In the genomic region with DNA sequence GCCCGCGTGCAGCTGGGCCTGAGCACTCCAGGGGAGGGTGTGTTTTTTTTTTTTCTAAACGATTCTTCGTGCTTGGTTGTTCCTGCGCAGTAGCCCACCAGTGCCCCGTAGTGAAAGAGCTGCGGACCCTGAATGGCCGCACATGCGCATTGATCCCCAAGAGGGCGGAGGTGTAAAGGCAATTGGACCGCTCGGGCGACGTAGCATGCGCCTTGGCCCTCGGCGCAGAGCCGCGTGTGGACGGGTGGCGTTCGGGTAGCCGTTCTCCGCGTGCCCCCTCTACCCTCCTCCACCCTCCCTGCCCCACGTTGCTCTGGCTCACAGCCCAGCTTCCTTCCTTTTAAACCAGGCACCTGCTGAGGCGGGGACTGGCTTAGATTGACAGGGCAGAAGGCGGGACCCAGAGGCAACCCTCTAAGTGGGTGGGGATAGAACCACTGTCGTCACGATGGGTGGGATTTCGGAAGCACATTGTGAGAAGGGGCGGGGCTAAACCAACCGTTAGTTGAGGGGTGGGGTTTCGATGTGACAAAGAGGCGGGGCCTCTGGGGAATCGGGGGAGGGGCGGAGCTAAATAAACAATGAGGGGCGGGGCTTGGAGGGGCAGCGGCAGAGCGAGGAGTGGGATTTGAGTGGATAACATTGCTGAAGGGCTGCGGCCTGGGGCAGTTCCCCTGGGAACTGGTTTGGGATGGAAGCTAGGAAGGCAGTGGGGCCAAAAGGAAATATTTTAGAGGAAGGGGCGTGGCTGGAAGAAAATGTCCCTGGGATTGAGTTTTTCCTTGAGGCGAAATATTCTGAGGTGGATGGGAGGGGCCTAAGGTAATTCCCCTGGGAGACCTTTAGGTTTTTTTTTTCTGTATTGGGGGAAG, we compare ENCODE assay signal across 1 cellular context.
TF ChIP-seq lines count a peak whose summit lies in the region.

No MANE protein-coding gene starts in this region.

TF ChIP-seq in SK-N-SH, 30 proteins besides CTCF, POLR2A, EP300 and RAD21 (continued from another document):
- TF ChIP-seq TCF12 (IDR thresholded peaks at IDR 0.05) (no peak), CHD2 (IDR thresholded peaks at IDR 0.05; ENCODE audit: low read length, partially characterized antibody) (peak; percentile 38), MXI1 (IDR thresholded peaks at IDR 0.05; ENCODE audit: low read depth, low read length) (peak; percentile 57; the same call in 1 of the 2 replicates), ELF1 (IDR thresholded peaks at IDR 0.05) (no peak), FOSL2 (IDR thresholded peaks at IDR 0.05; ENCODE audit: borderline replicate concordance, low read depth) (no peak), FOXM1 (IDR thresholded peaks at IDR 0.05; ENCODE audit: low read depth) (no peak), NRF1 (IDR thresholded peaks at IDR 0.05; ENCODE audit: low read depth, low read length) (peak; percentile 58; the same call in 1 of the 2 replicates), POLR2AphosphoS5 (IDR thresholded peaks at IDR 0.05; ENCODE audit: low read depth, low read length) (peak; percentile 46; the same call in 1 of the 2 replicates), GABPA (IDR thresholded peaks at IDR 0.05; ENCODE audit: low read depth) (no peak)
- TF ChIP-seq, protein P1, sequence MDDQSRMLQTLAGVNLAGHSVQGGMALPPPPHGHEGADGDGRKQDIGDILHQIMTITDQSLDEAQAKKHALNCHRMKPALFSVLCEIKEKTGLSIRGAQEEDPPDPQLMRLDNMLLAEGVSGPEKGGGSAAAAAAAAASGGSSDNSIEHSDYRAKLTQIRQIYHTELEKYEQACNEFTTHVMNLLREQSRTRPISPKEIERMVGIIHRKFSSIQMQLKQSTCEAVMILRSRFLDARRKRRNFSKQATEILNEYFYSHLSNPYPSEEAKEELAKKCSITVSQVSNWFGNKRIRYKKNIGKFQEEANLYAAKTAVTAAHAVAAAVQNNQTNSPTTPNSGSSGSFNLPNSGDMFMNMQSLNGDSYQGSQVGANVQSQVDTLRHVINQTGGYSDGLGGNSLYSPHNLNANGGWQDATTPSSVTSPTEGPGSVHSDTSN (IDR thresholded peaks at IDR 0.05), result peak; percentile 97
- TF ChIP-seq, protein P2, sequence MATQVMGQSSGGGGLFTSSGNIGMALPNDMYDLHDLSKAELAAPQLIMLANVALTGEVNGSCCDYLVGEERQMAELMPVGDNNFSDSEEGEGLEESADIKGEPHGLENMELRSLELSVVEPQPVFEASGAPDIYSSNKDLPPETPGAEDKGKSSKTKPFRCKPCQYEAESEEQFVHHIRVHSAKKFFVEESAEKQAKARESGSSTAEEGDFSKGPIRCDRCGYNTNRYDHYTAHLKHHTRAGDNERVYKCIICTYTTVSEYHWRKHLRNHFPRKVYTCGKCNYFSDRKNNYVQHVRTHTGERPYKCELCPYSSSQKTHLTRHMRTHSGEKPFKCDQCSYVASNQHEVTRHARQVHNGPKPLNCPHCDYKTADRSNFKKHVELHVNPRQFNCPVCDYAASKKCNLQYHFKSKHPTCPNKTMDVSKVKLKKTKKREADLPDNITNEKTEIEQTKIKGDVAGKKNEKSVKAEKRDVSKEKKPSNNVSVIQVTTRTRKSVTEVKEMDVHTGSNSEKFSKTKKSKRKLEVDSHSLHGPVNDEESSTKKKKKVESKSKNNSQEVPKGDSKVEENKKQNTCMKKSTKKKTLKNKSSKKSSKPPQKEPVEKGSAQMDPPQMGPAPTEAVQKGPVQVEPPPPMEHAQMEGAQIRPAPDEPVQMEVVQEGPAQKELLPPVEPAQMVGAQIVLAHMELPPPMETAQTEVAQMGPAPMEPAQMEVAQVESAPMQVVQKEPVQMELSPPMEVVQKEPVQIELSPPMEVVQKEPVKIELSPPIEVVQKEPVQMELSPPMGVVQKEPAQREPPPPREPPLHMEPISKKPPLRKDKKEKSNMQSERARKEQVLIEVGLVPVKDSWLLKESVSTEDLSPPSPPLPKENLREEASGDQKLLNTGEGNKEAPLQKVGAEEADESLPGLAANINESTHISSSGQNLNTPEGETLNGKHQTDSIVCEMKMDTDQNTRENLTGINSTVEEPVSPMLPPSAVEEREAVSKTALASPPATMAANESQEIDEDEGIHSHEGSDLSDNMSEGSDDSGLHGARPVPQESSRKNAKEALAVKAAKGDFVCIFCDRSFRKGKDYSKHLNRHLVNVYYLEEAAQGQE (IDR thresholded peaks at IDR 0.05; ENCODE audit: low read depth, low read length), result 0 out of 2 replicates have a peak, but pooled peaks have one; percentile 12
- TF ChIP-seq, protein P3, sequence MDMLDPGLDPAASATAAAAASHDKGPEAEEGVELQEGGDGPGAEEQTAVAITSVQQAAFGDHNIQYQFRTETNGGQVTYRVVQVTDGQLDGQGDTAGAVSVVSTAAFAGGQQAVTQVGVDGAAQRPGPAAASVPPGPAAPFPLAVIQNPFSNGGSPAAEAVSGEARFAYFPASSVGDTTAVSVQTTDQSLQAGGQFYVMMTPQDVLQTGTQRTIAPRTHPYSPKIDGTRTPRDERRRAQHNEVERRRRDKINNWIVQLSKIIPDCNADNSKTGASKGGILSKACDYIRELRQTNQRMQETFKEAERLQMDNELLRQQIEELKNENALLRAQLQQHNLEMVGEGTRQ (IDR thresholded peaks at IDR 0.05; ENCODE audit: borderline replicate concordance, low read depth, low read length), result no peak
